ENCODE assay signal across 3 cellular contexts in the genomic region with DNA sequence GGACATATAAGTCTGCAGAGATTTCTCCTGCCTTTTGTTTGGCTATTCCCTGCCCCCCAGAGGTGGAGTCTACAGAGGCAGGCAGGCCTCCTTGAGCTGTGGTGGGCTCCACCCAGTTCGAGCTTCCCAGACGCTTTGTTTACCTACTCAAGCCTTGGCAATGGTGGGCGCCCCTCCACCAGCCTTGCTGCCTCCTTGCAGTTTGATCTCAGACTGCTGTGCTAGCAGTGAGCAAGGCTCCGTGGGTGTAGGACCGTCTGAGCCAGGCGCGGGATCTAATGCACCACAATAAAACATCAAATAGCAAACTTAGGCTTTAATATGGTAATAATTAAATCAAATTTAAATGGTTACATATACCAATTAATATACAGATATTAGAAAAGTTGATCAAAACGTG.
DNase-seq lines count a peak whose midpoint lies in the region; FAIRE-seq and TF ChIP-seq lines count a peak whose summit lies in the region.
"Not testable (repeated sequence)": the region's sequence is repeated elsewhere in the genome, so short reads cannot be mapped to it uniquely, and the experiment has no call there.

No MANE protein-coding gene starts in this region.

- H3K27me3 ChIP-seq in spleen (replicated peaks in 1 of 7), result not testable (repeated sequence)

- TF ChIP-seq CTCF in kidney (IDR thresholded peaks at IDR 0.05; ENCODE audit: borderline replicate concordance, extremely low read depth, insufficient read depth); spleen (IDR thresholded peaks at IDR 0.05 in 8 of 11, conservative IDR thresholded peaks at IDR 0.05 in 3 of 11): not testable (repeated sequence)

- H3K9me3 ChIP-seq in kidney (ENCODE audit: control insufficient read depth in 1 of 2, low read length in 2 of 2), result not testable (repeated sequence)
- peaks cover 0 to 26% (median 7%) of the 10 kb centered on the region in 8 donors for H3K9me3 ChIP-seq in spleen

- intact Hi-C loops in kidney (cut with DNase I); posterior vena cava (cut with DNase I); spleen (cut with DNase I; ENCODE audit: low total_unique reads): not testable (repeated sequence)

- not testable (repeated sequence) for H3K27ac ChIP-seq in kidney (ENCODE audit: low read depth in 2 of 2, low read length in 2 of 2); spleen

- H3K4me1 ChIP-seq in kidney (ENCODE audit: control insufficient read depth in 1 of 2, insufficient read depth in 1 of 2, low read depth in 1 of 2, low read length in 2 of 2); spleen: not testable (repeated sequence)

- H3K36me3 ChIP-seq in kidney (ENCODE audit: control insufficient read depth in 1 of 2, insufficient read depth in 2 of 2, low read length in 2 of 2); spleen: not testable (repeated sequence)

- H3K4me3 ChIP-seq in kidney (ENCODE audit: low read length in 2 of 2); spleen: not testable (repeated sequence)

- FAIRE-seq in kidney (lab: Jason Lieb, UNC), result not testable (repeated sequence)

- 76 to 87% (median 82%) methylated on average over 8 of the region's 8 CpGs for WGBS in spleen, 5 donors

- not testable (repeated sequence) for TF ChIP-seq POLR2A in spleen (IDR thresholded peaks at IDR 0.05)

- DNase-seq in kidney (peak; percentile 52), posterior vena cava (ENCODE audit: low spot score) (peak; percentile 74), spleen (peak; percentile 49)

- not testable (repeated sequence) for H3K9ac ChIP-seq in kidney (ENCODE audit: low read length in 2 of 2)
